Comparison of ENCODE assay signal across 6 cellular contexts in genomic region chr2:238814815-238815214, GRCh38. TPM values are rescaled to one million over a fixed set of nuclear protein-coding genes. Genes with fewer than 3 reads are reported as not detected.
"Had no signal": no experiment of that assay in that cellular context is flagged by ENCODE, and none has a peak within 500 bp of the region (broad histone marks: within the 10 kb centered on the region; RNA-seq: fewer than 3 reads in every experiment).

No MANE protein-coding gene starts in this region.

- H3K4me3 ChIP-seq: GM23248 had no signal

- H3K9ac ChIP-seq: GM23248 had no signal

- H3K27ac ChIP-seq: GM23248 had no signal

- DNase-seq: GM23248, GOT3, H7, HCEC 1CT, IMR-90 had no signal

- H2AFZ ChIP-seq: GM23248 had no signal

RNA-seq across cellular contexts. Expression of gene TWIST2, which starts 33.1 kb away (rescaled TPM):
- total RNA-seq: HT-29 had no signal
